ENCODE assay signal across 1 cellular context in the genomic region with DNA sequence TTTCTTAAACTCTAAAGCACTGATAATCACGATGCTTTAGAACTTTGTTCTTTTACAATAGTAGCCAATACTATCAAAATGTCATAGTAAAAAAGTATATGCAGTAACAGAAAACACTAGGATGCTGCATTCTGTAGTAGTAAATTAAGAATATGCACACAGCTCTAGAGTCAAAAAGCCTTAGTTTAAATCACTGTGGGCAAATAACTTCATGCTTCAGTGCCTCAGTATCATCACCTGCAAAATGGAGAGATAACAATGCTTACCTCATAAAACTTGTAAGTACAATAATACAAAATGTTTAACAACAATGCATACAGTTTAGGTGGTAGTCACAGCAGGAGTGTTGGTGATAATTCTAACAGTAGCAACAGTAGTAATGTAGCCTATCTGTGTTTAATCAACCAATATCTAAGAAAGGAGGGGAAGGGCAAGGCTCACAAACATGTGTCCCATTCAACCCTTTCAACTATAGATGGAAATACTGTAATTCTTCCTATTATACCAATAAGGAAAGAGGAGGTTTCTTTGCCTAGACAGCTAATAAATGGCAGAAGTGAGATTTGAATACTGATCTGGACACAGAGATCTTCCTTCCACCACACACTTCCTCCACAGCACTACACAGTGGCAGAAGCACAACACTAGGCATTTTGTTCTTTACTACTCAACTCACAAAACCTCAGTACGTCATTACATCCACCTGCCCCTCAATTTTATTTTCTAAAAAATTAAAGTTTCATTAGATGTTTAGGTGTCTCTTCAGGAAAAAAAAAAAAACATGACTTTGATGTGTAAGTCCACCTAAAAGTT.
A peak's percentile ranks its signal among the peaks of the same experiment; 100 is the strongest.
TF ChIP-seq lines count a peak whose summit lies in the region.

No MANE protein-coding gene starts in this region.

TF ChIP-seq in HepG2, 621 proteins besides CTCF, POLR2A, EP300 and RAD21 (continued from another document):
- TF ChIP-seq SOX13 (IDR thresholded peaks at IDR 0.05): no peak
- TF ChIP-seq SOX13 (CRISPR knock-in tag; conservative IDR thresholded peaks at IDR 0.05 in 1 of 2, IDR thresholded peaks at IDR 0.05 in 1 of 2): no peak
- TF ChIP-seq ZNF629 (CRISPR knock-in tag; conservative IDR thresholded peaks at IDR 0.05): peak; percentile 71
- TF ChIP-seq, protein P1, sequence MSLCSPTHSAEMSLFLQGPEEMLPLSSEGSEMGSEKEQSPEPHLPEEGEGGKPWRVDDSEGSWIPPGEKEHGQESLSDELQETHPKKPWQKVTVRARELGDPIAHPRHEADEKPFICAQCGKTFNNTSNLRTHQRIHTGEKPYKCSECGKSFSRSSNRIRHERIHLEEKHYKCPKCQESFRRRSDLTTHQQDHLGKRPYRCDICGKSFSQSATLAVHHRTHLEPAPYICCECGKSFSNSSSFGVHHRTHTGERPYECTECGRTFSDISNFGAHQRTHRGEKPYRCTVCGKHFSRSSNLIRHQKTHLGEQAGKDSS (CRISPR knock-in tag; IDR thresholded peaks at IDR 0.05; ENCODE audit: borderline replicate concordance, low read depth): no peak
- no peak for TF ChIP-seq HMGA1 (CRISPR knock-in tag; conservative IDR thresholded peaks at IDR 0.05)
- no peak for TF ChIP-seq TFDP2 (CRISPR knock-in tag; IDR thresholded peaks at IDR 0.05)
- 0 out of 2 replicates have a peak, but pooled peaks have one; percentile 15 for TF ChIP-seq RBFOX2 (IDR thresholded peaks at IDR 0.05; ENCODE audit: low read depth, low read length)
- TF ChIP-seq, protein P2, sequence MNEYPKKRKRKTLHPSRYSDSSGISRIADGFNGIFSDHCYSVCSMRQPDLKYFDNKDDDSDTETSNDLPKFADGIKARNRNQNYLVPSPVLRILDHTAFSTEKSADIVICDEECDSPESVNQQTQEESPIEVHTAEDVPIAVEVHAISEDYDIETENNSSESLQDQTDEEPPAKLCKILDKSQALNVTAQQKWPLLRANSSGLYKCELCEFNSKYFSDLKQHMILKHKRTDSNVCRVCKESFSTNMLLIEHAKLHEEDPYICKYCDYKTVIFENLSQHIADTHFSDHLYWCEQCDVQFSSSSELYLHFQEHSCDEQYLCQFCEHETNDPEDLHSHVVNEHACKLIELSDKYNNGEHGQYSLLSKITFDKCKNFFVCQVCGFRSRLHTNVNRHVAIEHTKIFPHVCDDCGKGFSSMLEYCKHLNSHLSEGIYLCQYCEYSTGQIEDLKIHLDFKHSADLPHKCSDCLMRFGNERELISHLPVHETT (CRISPR knock-in tag; conservative IDR thresholded peaks at IDR 0.05): no peak
- TF ChIP-seq SOX5 (CRISPR knock-in tag; IDR thresholded peaks at IDR 0.05; ENCODE audit: borderline replicate concordance): no peak
- TF ChIP-seq ZMAT3 (CRISPR knock-in tag; conservative IDR thresholded peaks at IDR 0.05): no peak
- TF ChIP-seq, protein P3, sequence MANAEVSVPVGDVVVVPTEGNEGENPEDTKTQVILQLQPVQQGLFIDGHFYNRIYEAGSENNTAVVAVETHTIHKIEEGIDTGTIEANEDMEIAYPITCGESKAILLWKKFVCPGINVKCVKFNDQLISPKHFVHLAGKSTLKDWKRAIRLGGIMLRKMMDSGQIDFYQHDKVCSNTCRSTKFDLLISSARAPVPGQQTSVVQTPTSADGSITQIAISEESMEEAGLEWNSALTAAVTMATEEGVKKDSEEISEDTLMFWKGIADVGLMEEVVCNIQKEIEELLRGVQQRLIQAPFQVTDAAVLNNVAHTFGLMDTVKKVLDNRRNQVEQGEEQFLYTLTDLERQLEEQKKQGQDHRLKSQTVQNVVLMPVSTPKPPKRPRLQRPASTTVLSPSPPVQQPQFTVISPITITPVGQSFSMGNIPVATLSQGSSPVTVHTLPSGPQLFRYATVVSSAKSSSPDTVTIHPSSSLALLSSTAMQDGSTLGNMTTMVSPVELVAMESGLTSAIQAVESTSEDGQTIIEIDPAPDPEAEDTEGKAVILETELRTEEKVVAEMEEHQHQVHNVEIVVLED (CRISPR knock-in tag; IDR thresholded peaks at IDR 0.05; ENCODE audit: borderline replicate concordance): no peak
